8 cellular contexts compared by ENCODE assay signal in the genomic region with DNA sequence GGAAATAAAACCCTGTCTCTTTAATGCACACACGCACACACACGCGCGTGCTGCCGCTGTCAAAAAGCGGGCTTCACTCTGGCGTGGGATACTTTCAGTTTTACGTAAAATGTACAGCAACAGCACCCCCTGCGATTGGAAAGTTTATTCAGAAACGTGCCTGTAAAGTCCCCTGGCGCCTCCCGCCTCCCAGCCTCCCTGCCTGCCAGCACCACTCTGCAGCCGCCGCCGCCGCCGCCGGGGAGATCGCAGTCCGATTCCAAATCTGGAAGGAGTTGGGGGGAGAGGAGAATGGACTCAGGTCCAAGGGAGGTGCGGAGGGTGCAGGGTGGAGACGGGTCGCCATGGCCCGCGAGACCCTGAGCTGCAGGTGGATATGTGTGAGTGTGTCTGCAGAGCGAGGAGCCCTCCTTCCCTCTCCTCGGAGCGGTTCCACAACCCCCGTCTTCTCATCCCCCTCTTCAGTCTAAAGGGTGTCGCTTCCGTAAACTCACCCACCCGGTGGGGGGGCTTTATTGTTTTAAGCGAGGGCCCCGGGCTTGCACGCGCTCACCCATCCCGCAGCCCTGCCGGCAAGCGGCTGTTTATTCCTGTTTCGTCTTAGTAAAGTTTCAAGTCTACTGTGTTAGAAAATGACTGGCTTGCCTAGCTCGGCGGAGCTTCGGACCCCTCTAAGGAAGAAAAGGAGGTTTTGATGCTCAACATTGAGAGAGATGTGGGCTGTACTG.
A peak's percentile ranks its signal among the peaks of the same experiment; 100 is the strongest.
DNase-seq lines count a peak whose midpoint lies in the region; ATAC-seq lines count a peak whose summit lies in the region.

No MANE protein-coding gene starts in this region.

- ATAC-seq in GM19452 (IDR thresholded peaks at IDR 0.05; ENCODE audit: unreplicated experiment) (peak; percentile 27), HG03558 (IDR thresholded peaks at IDR 0.05; ENCODE audit: extremely low read depth, unreplicated experiment) (peak; percentile 20)

- DNase-seq in DMS53 (lab: John Stamatoyannopoulos, UW), result peak; percentile 85
- DNase-seq in OCI-M1 (lab: John Stamatoyannopoulos, UW), result peak; percentile 89
- DNase-seq in activated gamma-delta T cell treated with Interleukin-2 at 50 U/mL for 16 hours, result peak; percentile 44
- peak; percentile 47 for DNase-seq in globus pallidus (ENCODE audit: low spot score)
- DNase-seq in pons (ENCODE audit: low spot score), result peak; percentile 38
- no peak for DNase-seq in GOT3 (lab: John Stamatoyannopoulos, UW)
